8 cellular contexts compared by ENCODE assay signal in genomic region chr2:99559075-99559662, GRCh38.
A peak's percentile ranks its signal among the peaks of the same experiment; 100 is the strongest.
DNase-seq lines count a peak whose midpoint lies in the region; ATAC-seq and TF ChIP-seq lines count a peak whose summit lies in the region.

No MANE protein-coding gene starts in this region.

- no peaks in the 10 kb centered on the region for H3K79me2 ChIP-seq in H9 (ENCODE audit: insufficient read depth, low read length)
- H3K79me2 ChIP-seq in SU-DHL-6 (ENCODE audit: insufficient read depth, low read length) = no peaks in the 10 kb centered on the region

- no peak overlapping the region for H2BK12ac ChIP-seq in H9 (ENCODE audit: insufficient read length, low read depth, low read length)

- H3K9me2 ChIP-seq in SU-DHL-6 (replicated peaks; ENCODE audit: insufficient read depth, low read length) = no peaks in the 10 kb centered on the region

- H2AK5ac ChIP-seq in H9 (ENCODE audit: insufficient read length, low read length) = no peak overlapping the region

- H3F3A ChIP-seq in SU-DHL-6 (ENCODE audit: insufficient read depth) = no peaks in the 10 kb centered on the region

- no peak overlapping the region for H2BK20ac ChIP-seq in H9 (ENCODE audit: low read depth, low read length, poor library complexity, severe bottlenecking)

- H3K9ac ChIP-seq in H9 (ENCODE audit: extremely low read depth, insufficient read length, low read length) (no peak overlapping the region), SU-DHL-6 (ENCODE audit: low read length) (no peak overlapping the region)

- H3K27me3 ChIP-seq in H9 (ENCODE audit: insufficient read depth, low read length) (no peaks in the 10 kb centered on the region), SU-DHL-6 (ENCODE audit: low read length) (no peaks in the 10 kb centered on the region)

- no peak overlapping the region for H3T11ph ChIP-seq in H9 (ENCODE audit: low read length)

- no peak overlapping the region for H3K27ac ChIP-seq in H9 (ENCODE audit: insufficient read length, low read depth, low read length)
- H3K27ac ChIP-seq in SU-DHL-6 (ENCODE audit: low read depth, low read length) = no peak overlapping the region

- no peak overlapping the region for H2BK15ac ChIP-seq in H9 (ENCODE audit: low read depth, low read length)

- no peak overlapping the region for H2BK120ac ChIP-seq in H9 (ENCODE audit: low read depth, low read length, poor library complexity, severe bottlenecking)

- H2AFZ ChIP-seq in H9 (ENCODE audit: low read length) = no peak overlapping the region
- H2AFZ ChIP-seq in SU-DHL-6 (ENCODE audit: low read depth, low read length, severe bottlenecking) = no peak overlapping the region

- no peak overlapping the region for H3K18ac ChIP-seq in H9 (ENCODE audit: insufficient read length, low read depth, low read length)

- peak; percentile 99 for TF ChIP-seq CTCF in H9 (conservative IDR thresholded peaks at IDR 0.05)
- TF ChIP-seq CTCF in SU-DHL-6 (IDR thresholded peaks at IDR 0.05; ENCODE audit: insufficient read depth, low read length, poor library complexity, severe bottlenecking) = peak; percentile 97

- H3K23ac ChIP-seq in H9 (ENCODE audit: insufficient read length, low read depth, low read length) = no peak overlapping the region

- no peaks in the 10 kb centered on the region for H3K9me3 ChIP-seq in H9 (ENCODE audit: control insufficient read depth, low read depth, low read length)
- no peaks in the 10 kb centered on the region for H3K9me3 ChIP-seq in SU-DHL-6 (ENCODE audit: insufficient read depth, low read length)

- DNase-seq in DMS 273 treated with DMSO at 0.1 percent for 48 hours (lab: John Stamatoyannopoulos, UW) (peak; percentile 21), H9 (peak; percentile 81), NCI-H128 (lab: John Stamatoyannopoulos, UW; ENCODE audit: unreplicated experiment) (peak; percentile 81), head of caudate nucleus (peak; percentile 69 to 97 (median 92)), posterior vena cava (ENCODE audit: low spot score) (peak; percentile 97), ureter (ENCODE audit: low spot score) (peak; percentile 88)
- DNase-seq in activated naive CD4-positive, alpha-beta T cell treated with anti-CD3 and anti-CD28 coated beads, Interleukin-2, amount 50 U/mL, for 72 hours (ENCODE audit: low spot score in 2 of 2) = peak; percentile 70 to 86

- no peaks in the 10 kb centered on the region for H3K79me1 ChIP-seq in H9 (ENCODE audit: insufficient read depth, low read depth, low read length, poor library complexity, severe bottlenecking)

- no peaks in the 10 kb centered on the region for H3K36me3 Mint-ChIP-seq in H9 (ENCODE audit: insufficient read depth in 1 of 3, low read depth in 3 of 3)
- H3K36me3 Mint-ChIP-seq in activated naive CD4-positive, alpha-beta T cell treated with anti-CD3 and anti-CD28 coated beads, Interleukin-2, amount 50 U/mL, for 72 hours = no peaks in the 10 kb centered on the region

- H2BK5ac ChIP-seq in H9 (ENCODE audit: insufficient read length, low read length) = no peak overlapping the region

- intact Hi-C loops in head of caudate nucleus (cut with DNase I) = loop anchor here (5.0 kb wide), 1 partner anchor 683 kb away; no protein-coding TSS in a partner anchor
- intact Hi-C loops in posterior vena cava (cut with DNase I) = no loop called here

- no peak overlapping the region for H4K8ac ChIP-seq in H9 (replicated peaks; ENCODE audit: insufficient read length, low read depth, low read length)

- peaks cover 13% of the 10 kb centered on the region for H3K27me3 Mint-ChIP-seq in H9 (ENCODE audit: low read depth)

- H3K4me2 ChIP-seq in H9 (ENCODE audit: insufficient read depth, insufficient read length, low read length) (no peak overlapping the region), SU-DHL-6 (ENCODE audit: low read depth, low read length, poor library complexity, severe bottlenecking) (no peak overlapping the region)

- no peak overlapping the region for H4K91ac ChIP-seq in H9 (ENCODE audit: insufficient read length, low read depth, low read length)

- peaks cover 14 to 17% of the 10 kb centered on the region in 2 experiments for H3K4me1 Mint-ChIP-seq in H9

- no peak overlapping the region for H3K27ac Mint-ChIP-seq in H9
- no peak overlapping the region for H3K27ac Mint-ChIP-seq in activated naive CD4-positive, alpha-beta T cell treated with anti-CD3 and anti-CD28 coated beads, Interleukin-2, amount 50 U/mL, for 72 hours

- no peak overlapping the region for H3K56ac ChIP-seq in H9 (ENCODE audit: insufficient read length, low read depth, low read length)

- no peak overlapping the region for H3K14ac ChIP-seq in H9 (ENCODE audit: insufficient read depth, low read length)

- H3K9me3 Mint-ChIP-seq in H9 = no peaks in the 10 kb centered on the region; a peak in 1 of 5 replicates
- H3K9me3 Mint-ChIP-seq in activated naive CD4-positive, alpha-beta T cell treated with anti-CD3 and anti-CD28 coated beads, Interleukin-2, amount 50 U/mL, for 72 hours = no peaks in the 10 kb centered on the region

- H3K4me3 ChIP-seq in SU-DHL-6 (ENCODE audit: insufficient read depth, low read length, poor library complexity, severe bottlenecking) = no peak overlapping the region

- WGBS in H9 (ENCODE audit: extremely low coverage, insufficient read length, low lambda C conversion rate) = no CpG with 5 or more reads among the region's 17 CpGs

- ATAC-seq in activated naive CD4-positive, alpha-beta T cell treated with anti-CD3 and anti-CD28 coated beads, Interleukin-2, amount 50 U/mL, for 72 hours = peak; percentile 93 to 94

- H3K36me3 ChIP-seq in SU-DHL-6 (ENCODE audit: low read length) = no peaks in the 10 kb centered on the region

- peaks cover 3% of the 10 kb centered on the region; the same call in 1 of the 2 replicates for H3K4me1 ChIP-seq in H9 (ENCODE audit: insufficient read depth, low read length)

- no peak overlapping the region for H3K4me3 Mint-ChIP-seq in H9

- peaks cover 2% of the 10 kb centered on the region for H3K23me2 ChIP-seq in H9 (ENCODE audit: insufficient read length, low read depth, low read length, poor library complexity, severe bottlenecking)

- H4K5ac ChIP-seq in H9 (ENCODE audit: insufficient read length, low read depth, low read length) = no peak overlapping the region

- H3K4ac ChIP-seq in H9 (ENCODE audit: low read depth, low read length) = no peak overlapping the region

- H4K20me1 ChIP-seq in H9 (ENCODE audit: control insufficient read depth, insufficient read depth, insufficient read length) (no peaks in the 10 kb centered on the region), SU-DHL-6 (ENCODE audit: low read depth, low read length) (no peaks in the 10 kb centered on the region)

Comparison
In these comparisons a context has a peak if more than half of its experiments do, and no peak if none do; other contexts are left out.
1. DNase-seq: peak in every context shown above with its lines; median percentile 97 in posterior vena cava; 92 in head of caudate nucleus; 88 in ureter; 81 in H9; 81 in NCI-H128; 78 in activated naive CD4-positive, alpha-beta T cell treated with anti-CD3 and anti-CD28 coated beads, Interleukin-2, amount 50 U/mL, for 72 hours; 21 in DMS 273 treated with DMSO at 0.1 percent for 48 hours.